In genomic region chr18:33708876-33709275, GRCh38 we compare ENCODE assay signal across 10 cellular contexts.
"Had no signal": no experiment of that assay in that cellular context is flagged by ENCODE, and none has a peak within 500 bp of the region (broad histone marks: within the 10 kb centered on the region; RNA-seq: fewer than 3 reads in every experiment).

No MANE protein-coding gene starts in this region.

- ATAC-seq: HCT116, K562 had no signal

- H3K9me3 ChIP-seq: HAP-1 had no signal

- H3K4me3 ChIP-seq: GM23248, HAP-1, K562 had no signal

- H3K9ac ChIP-seq: GM23248 had no signal

- DNase-seq: GM23248, GOT3, H7, HFFc6, IMR-90, KG1 had no signal

- H3K27ac ChIP-seq: GM23248 had no signal

- H3K4me1 ChIP-seq: HAP-1 had no signal

- FAIRE-seq: HTR-8/SVneo, K562 had no signal

- H3K36me3 ChIP-seq: HAP-1 had no signal

- H2AFZ ChIP-seq: GM23248 had no signal
